ENCODE assay signal across 1 cellular context in the genomic region with DNA sequence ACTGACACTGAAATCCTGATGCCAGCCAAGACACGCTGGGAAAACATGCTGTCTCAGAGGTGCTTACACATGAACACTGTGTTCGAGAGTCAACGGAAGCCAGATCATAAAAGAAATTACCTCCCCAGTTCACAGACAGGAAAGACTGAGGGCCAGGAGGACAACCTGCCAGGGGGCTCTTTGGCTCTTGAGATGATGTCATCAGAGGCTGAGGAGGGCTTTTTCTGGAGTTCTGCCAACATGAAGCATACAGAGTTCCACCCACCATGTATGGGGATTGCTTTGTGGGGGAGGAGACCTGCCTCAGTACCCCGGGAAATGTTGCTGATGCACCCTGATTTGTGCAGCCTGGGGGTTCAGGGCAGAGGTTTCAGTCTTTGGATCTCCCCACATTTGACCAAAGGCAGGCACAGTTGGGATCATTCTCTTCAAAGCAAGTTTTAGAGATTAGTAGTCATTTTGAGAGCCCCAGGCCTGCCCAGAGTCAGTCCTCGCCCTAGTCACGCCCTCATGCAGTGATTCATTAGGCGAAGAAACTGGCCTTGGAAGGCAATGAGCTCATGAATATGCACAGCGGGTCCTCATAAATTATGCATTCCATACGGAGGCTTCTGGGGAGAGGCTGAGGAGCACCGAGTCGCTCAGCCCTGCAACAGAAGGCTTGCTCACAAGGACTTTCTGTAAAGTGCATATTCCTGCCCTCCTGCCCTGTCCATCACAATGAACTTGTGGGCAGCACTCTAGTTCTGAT.
TF ChIP-seq lines count a peak whose summit lies in the region.

No MANE protein-coding gene starts in this region.

TF ChIP-seq in endothelial cell of umbilical vein, 7 proteins besides CTCF, POLR2A, EP300 and RAD21 (continued from another document):
- TF ChIP-seq POLR2AphosphoS5 (IDR thresholded peaks at IDR 0.05; ENCODE audit: insufficient read depth, low read depth, low read length) = peak; percentile 78
- TF ChIP-seq FOS (IDR thresholded peaks at IDR 0.05; ENCODE audit: borderline replicate concordance, insufficient read depth, low read length) = peak; percentile 33
